Comparison of ENCODE assay signal across 12 cellular contexts in the genomic region with DNA sequence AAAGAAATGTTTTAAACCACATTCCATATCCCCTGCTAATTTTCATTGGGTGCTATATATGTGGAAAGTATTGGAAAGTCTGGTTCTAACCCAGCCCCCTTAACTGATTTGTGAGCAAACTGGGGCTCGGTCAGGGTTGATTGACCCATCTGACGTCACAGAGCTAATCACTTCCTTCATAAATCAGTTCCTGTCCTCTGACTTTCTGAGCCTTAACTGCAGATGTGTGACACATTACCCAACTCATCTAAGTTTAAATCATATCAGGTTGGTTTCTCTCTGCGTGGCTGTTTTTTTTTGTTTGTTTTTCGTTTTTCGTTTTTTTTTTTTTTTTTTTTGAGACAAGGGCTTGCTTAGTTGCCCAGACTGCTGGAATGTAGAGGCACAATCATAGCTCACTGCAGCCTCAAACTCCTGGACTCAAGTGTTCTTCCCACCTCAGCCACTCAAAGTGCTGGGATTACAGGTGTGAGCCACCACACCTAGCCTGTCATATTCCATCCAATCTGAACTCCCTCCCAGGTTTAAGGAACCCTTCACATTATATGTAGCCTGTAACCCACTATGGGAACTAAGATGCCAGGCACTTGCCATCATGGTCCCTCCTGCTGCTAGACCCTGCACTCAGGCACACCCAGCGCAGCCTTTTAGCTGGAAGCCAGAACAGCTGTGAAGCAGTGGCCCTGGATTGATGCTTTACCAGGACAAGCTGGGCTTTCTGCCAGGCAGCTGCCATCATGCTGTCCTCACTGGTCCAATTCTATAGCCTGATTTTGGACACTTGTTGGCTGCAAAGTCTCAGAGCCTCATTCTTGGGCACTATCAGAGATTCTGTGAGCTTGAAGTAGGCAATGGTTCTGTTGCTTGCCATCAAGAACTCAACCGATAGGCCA. TPM values are rescaled to one million over a fixed set of nuclear protein-coding genes. Genes with fewer than 3 reads are reported as not detected.
DNase-seq lines count a peak whose midpoint lies in the region; ATAC-seq and TF ChIP-seq lines count a peak whose summit lies in the region.
"Had no signal": no experiment of that assay in that cellular context is flagged by ENCODE, and none has a peak within 500 bp of the region (broad histone marks: within the 10 kb centered on the region; RNA-seq: fewer than 3 reads in every experiment).

No MANE protein-coding gene starts in this region.

- CTCF ChIA-PET in activated naive CD4-positive, alpha-beta T cell treated with anti-CD3 and anti-CD28 coated beads for 36 hours (lab: Charles Lee): no interaction called here

- no peaks in the 10 kb centered on the region for H3K36me3 Mint-ChIP-seq in activated naive CD4-positive, alpha-beta T cell treated with anti-CD3 and anti-CD28 coated beads, Interleukin-2, amount 50 U/mL, for 24 hours
- H3K36me3 Mint-ChIP-seq in activated naive CD4-positive, alpha-beta T cell treated with anti-CD3 and anti-CD28 coated beads for 36 hours (ENCODE audit: low read depth): no peaks in the 10 kb centered on the region

- TF ChIP-seq EP300 in transverse colon (IDR thresholded peaks at IDR 0.05; ENCODE audit: low read depth): no peak

- TF ChIP-seq CTCF in OCI-LY3 (IDR thresholded peaks at IDR 0.05; ENCODE audit: low read depth, low read length): no peak
- no peak for TF ChIP-seq CTCF in transverse colon (IDR thresholded peaks at IDR 0.05)

- H3K4me1 ChIP-seq in OCI-LY3 (ENCODE audit: low read length) (peaks cover 35% of the 10 kb centered on the region), transverse colon (no peaks in the 10 kb centered on the region)

- H3K27ac ChIP-seq in OCI-LY3 (ENCODE audit: low read length) (peak overlapping the region; percentile 13; the same call in 1 of the 2 replicates), transverse colon (no peak overlapping the region)

- H2AFZ ChIP-seq in OCI-LY3 (ENCODE audit: low read depth, low read length): no peak overlapping the region; the same call in 1 of the 2 replicates

- H3K9me3 Mint-ChIP-seq in activated naive CD4-positive, alpha-beta T cell treated with anti-CD3 and anti-CD28 coated beads, Interleukin-2, amount 50 U/mL, for 24 hours: no peaks in the 10 kb centered on the region
- H3K9me3 Mint-ChIP-seq in activated naive CD4-positive, alpha-beta T cell treated with anti-CD3 and anti-CD28 coated beads for 36 hours: no peaks in the 10 kb centered on the region

- H3K36me3 ChIP-seq in OCI-LY3 (replicated peaks; ENCODE audit: low read depth, low read length) (no peaks in the 10 kb centered on the region), transverse colon (no peaks in the 10 kb centered on the region)

- TF ChIP-seq POLR2A in transverse colon (IDR thresholded peaks at IDR 0.05): no peak

- H3K4me3 Mint-ChIP-seq in activated naive CD4-positive, alpha-beta T cell treated with anti-CD3 and anti-CD28 coated beads, Interleukin-2, amount 50 U/mL, for 24 hours: no peak overlapping the region
- H3K4me3 Mint-ChIP-seq in activated naive CD4-positive, alpha-beta T cell treated with anti-CD3 and anti-CD28 coated beads for 36 hours: no peak overlapping the region

- 0 out of 2 replicates have a peak overlapping the region, but pooled peaks have one; percentile 2 for H3K9ac ChIP-seq in OCI-LY3 (ENCODE audit: low read length)

- H3K4me1 Mint-ChIP-seq in activated naive CD4-positive, alpha-beta T cell treated with anti-CD3 and anti-CD28 coated beads, Interleukin-2, amount 50 U/mL, for 24 hours: no peaks in the 10 kb centered on the region
- no peaks in the 10 kb centered on the region for H3K4me1 Mint-ChIP-seq in activated naive CD4-positive, alpha-beta T cell treated with anti-CD3 and anti-CD28 coated beads for 36 hours (ENCODE audit: low read depth)

- peak; percentile 70 for ATAC-seq in HG02870 (IDR thresholded peaks at IDR 0.05; ENCODE audit: unreplicated experiment)
- ATAC-seq: HCT116 had no signal

- H3K79me2 ChIP-seq in OCI-LY3 (ENCODE audit: low read length): no peaks in the 10 kb centered on the region

- no peak for DNase-seq in activated naive CD4-positive, alpha-beta T cell treated with anti-CD3 and anti-CD28 coated beads for 36 hours
- peak; percentile 17 for DNase-seq in ureter (ENCODE audit: low spot score)
- DNase-seq in GM03348 (ENCODE audit: low spot score): no peak
- no peak for DNase-seq in transverse colon
- DNase-seq in NCI-H2196 treated with DMSO at 0.1 percent for 48 hours (lab: John Stamatoyannopoulos, UW; ENCODE audit: unreplicated experiment): no peak
- DNase-seq: kidney; NK-92 treated with Interleukin-12 subunit alpha and Interleukin-12 subunit beta, amount 100 ng/mL, for 24 hours had no signal

- in situ Hi-C loops in transverse colon (cut with MboI; ENCODE audit: low pct_ligation_motif_present in 1 of 4, low pct_unique_long_range_greater_than_20kb in 1 of 4, low sequenced_read_pairs in 3 of 4): no loop called here

- H3K9me3 ChIP-seq in OCI-LY3 (ENCODE audit: insufficient read depth, low read length): no peaks in the 10 kb centered on the region
- H3K9me3 ChIP-seq in transverse colon: no peaks in the 10 kb centered on the region

- peak overlapping the region; percentile 33 for H3K4me2 ChIP-seq in OCI-LY3 (ENCODE audit: low read length)
- H3K4me2 ChIP-seq: smooth muscle cell had no signal

- no peaks in the 10 kb centered on the region for H3K27me3 Mint-ChIP-seq in activated naive CD4-positive, alpha-beta T cell treated with anti-CD3 and anti-CD28 coated beads, Interleukin-2, amount 50 U/mL, for 24 hours
- peaks cover 4% of the 10 kb centered on the region for H3K27me3 Mint-ChIP-seq in activated naive CD4-positive, alpha-beta T cell treated with anti-CD3 and anti-CD28 coated beads for 36 hours (ENCODE audit: low read depth)

- peaks cover 12% of the 10 kb centered on the region for H3K27me3 ChIP-seq in OCI-LY3 (ENCODE audit: low read depth, low read length)
- H3K27me3 ChIP-seq in transverse colon: no peaks in the 10 kb centered on the region

- intact Hi-C loops in activated naive CD4-positive, alpha-beta T cell treated with anti-CD3 and anti-CD28 coated beads for 36 hours (cut with micrococcal nuclease): no loop called here
- intact Hi-C loops in transverse colon (cut with DNase I; ENCODE audit: low total_unique reads): no loop called here

- no peaks in the 10 kb centered on the region for H4K20me1 ChIP-seq in OCI-LY3 (ENCODE audit: insufficient read depth, low read length)

- H3K27ac Mint-ChIP-seq in activated naive CD4-positive, alpha-beta T cell treated with anti-CD3 and anti-CD28 coated beads, Interleukin-2, amount 50 U/mL, for 24 hours: peak overlapping the region; percentile 35
- H3K27ac Mint-ChIP-seq in activated naive CD4-positive, alpha-beta T cell treated with anti-CD3 and anti-CD28 coated beads for 36 hours: no peak overlapping the region

- H3K4me3 ChIP-seq in OCI-LY3 (ENCODE audit: low read length) (peak overlapping the region; percentile 1; the same call in 1 of the 2 replicates), transverse colon (no peak overlapping the region)
- H3K4me3 ChIP-seq: smooth muscle cell had no signal

- 36 to 59% methylated on average over 5 to 7 of the region's 7 CpGs for WGBS in transverse colon (ENCODE audit: low coverage in 1 of 2), 2 donors

RNA-seq across cellular contexts. Expression of a gene that starts 6.9 kb away (rescaled TPM):
- 10 to 100 TPM; 58.1 to 61.9 TPM for total RNA-seq in activated naive CD4-positive, alpha-beta T cell treated with anti-CD3 and anti-CD28 coated beads for 36 hours
- total RNA-seq in ureter (126 TPM), transverse colon (100 to 1,000 TPM in 2 of 4 donors, 10 to 100 TPM in 2; 70.3 to 158 (median 86.7) TPM)
